Comparison of ENCODE assay signal across 9 cellular contexts in genomic region chr19:48967346-48968178, GRCh38. TPM values are rescaled to one million over a fixed set of nuclear protein-coding genes. Genes with fewer than 3 reads are reported as not detected.
DNase-seq lines count a peak whose midpoint lies in the region; ATAC-seq and TF ChIP-seq lines count a peak whose summit lies in the region.
"Had no signal": no experiment of that assay in that cellular context is flagged by ENCODE, and none has a peak within 500 bp of the region (broad histone marks: within the 10 kb centered on the region; RNA-seq: fewer than 3 reads in every experiment).

No MANE protein-coding gene starts in this region.

- POLR2A ChIA-PET in CD4-positive, alpha-beta T cell (lab: Charles Lee), result interaction anchor here (0.8 to 3.8 kb wide), 10 partner anchors 9 to 180 kb away, joined by 3 to 41 read pairs (median 4); partner anchors contain the start of genes DHDH, GYS1 and RUVBL2

- H3K9me3 Mint-ChIP-seq in CD4-positive, alpha-beta T cell, result no peaks in the 10 kb centered on the region

- H3K4me3 ChIP-seq in lower lobe of right lung (peak overlapping the region; percentile 96), uterus (no peak overlapping the region)

- H3K36me3 ChIP-seq in lower lobe of right lung (peaks cover 63% of the 10 kb centered on the region), uterus (no peaks in the 10 kb centered on the region)
- H3K36me3 ChIP-seq: pancreas had no signal

- no peaks in the 10 kb centered on the region for H3K9me3 ChIP-seq in CD4-positive, alpha-beta T cell (ENCODE audit: control insufficient read depth, low read length)
- H3K9me3 ChIP-seq in lower lobe of right lung, result no peaks in the 10 kb centered on the region
- no peaks in the 10 kb centered on the region for H3K9me3 ChIP-seq in uterus
- H3K9me3 ChIP-seq: pancreas had no signal

- no peaks in the 10 kb centered on the region for H3K27me3 Mint-ChIP-seq in CD4-positive, alpha-beta T cell

- no peak for TF ChIP-seq CTCF in CD4-positive, alpha-beta T cell (IDR thresholded peaks at IDR 0.05)
- no peak for TF ChIP-seq CTCF in lower lobe of right lung (IDR thresholded peaks at IDR 0.05)
- no peak for TF ChIP-seq CTCF in uterus (IDR thresholded peaks at IDR 0.05)

- TF ChIP-seq POLR2A in uterus (IDR thresholded peaks at IDR 0.05), result no peak

- CTCF ChIA-PET in CD4-positive, alpha-beta T cell (lab: Charles Lee), result interaction anchor here (1.4 kb wide), 1 partner anchor 26 kb away, joined by 5 read pairs; the partner anchor contains the start of genes GYS1 and RUVBL2

- H3K27ac ChIP-seq in CD4-positive, alpha-beta T cell (ENCODE audit: low read depth, low read length), result no peak overlapping the region
- peak overlapping the region; percentile 93 for H3K27ac ChIP-seq in lower lobe of right lung
- peak overlapping the region; percentile 4 to 99 for H3K27ac ChIP-seq in uterus

- peak overlapping the region; percentile 97 for H3K27ac Mint-ChIP-seq in CD4-positive, alpha-beta T cell

- no peak for DNase-seq in CD4-positive, alpha-beta T cell
- peak; percentile 25 to 50 for DNase-seq in Kasumi-1 (lab: John Stamatoyannopoulos, UW)
- DNase-seq in astrocyte of the hippocampus (ENCODE audit: low read depth, low spot score), result peak; percentile 9
- DNase-seq in lower lobe of right lung, result peak; percentile 77
- DNase-seq in uterus, result no peak
- DNase-seq in D341Med (ENCODE audit: low spot score), result no peak
- no peak for DNase-seq in activated CD4-positive, CD25-positive, alpha-beta regulatory T cell treated with anti-CD3 and anti-CD28 coated beads, Interleukin-2, amount 50 U/mL, for 72 hours

- peak overlapping the region; percentile 97 for H3K4me3 Mint-ChIP-seq in CD4-positive, alpha-beta T cell

- peaks cover 49% of the 10 kb centered on the region for H3K36me3 Mint-ChIP-seq in CD4-positive, alpha-beta T cell (ENCODE audit: low read depth)

- H3K4me1 ChIP-seq in lower lobe of right lung (peaks cover 47% of the 10 kb centered on the region), uterus (peaks cover 0 to 23% of the 10 kb centered on the region in 2 donors)

- intact Hi-C loops in CD4-positive, alpha-beta T cell (cut with DNase I, micrococcal nuclease), result loop anchor here in 1 of 2 experiments (5.0 kb wide), 2 partner anchors 110 to 320 kb away; partner anchors contain the start of gene CA11
- intact Hi-C loops in lower lobe of right lung (cut with DNase I) (no loop called here), uterus (cut with DNase I; ENCODE audit: low total_unique reads) (loop anchor here (10.0 kb wide), 1 partner anchor 73 kb away; the partner anchor contains the start of gene TULP2)

- ATAC-seq in CD4-positive, alpha-beta T cell (ENCODE audit: poor library complexity), result no peak
- ATAC-seq in lower lobe of right lung (peak in 1 of 2 donors; percentile 5), HG03135 (IDR thresholded peaks at IDR 0.05; ENCODE audit: unreplicated experiment) (no peak)
- ATAC-seq: pancreas had no signal

- H3K27me3 ChIP-seq in CD4-positive, alpha-beta T cell (ENCODE audit: control insufficient read depth, insufficient read depth, low read length), result no peaks in the 10 kb centered on the region
- H3K27me3 ChIP-seq in lower lobe of right lung (ENCODE audit: low read depth), result no peaks in the 10 kb centered on the region
- H3K27me3 ChIP-seq in uterus, result no peaks in the 10 kb centered on the region
- H3K27me3 ChIP-seq: pancreas had no signal

- H3K4me1 Mint-ChIP-seq in CD4-positive, alpha-beta T cell (ENCODE audit: low read depth), result peaks cover 45% of the 10 kb centered on the region

RNA-seq across cellular contexts. Expression of gene FTL, which starts 2.5 kb away (rescaled TPM):
- 100 to 1,000 TPM; 616 to 627 TPM for total RNA-seq in CD4-positive, alpha-beta T cell
- 9,799 TPM for total RNA-seq in lower lobe of right lung
- 1,000 to 10,000 TPM in 3 of 4 donors, 100 to 1,000 TPM in 1; 472 to 2,968 (median 1,570) TPM for total RNA-seq in uterus

RNA-seq across cellular contexts. Expression of gene BAX, which starts 12.9 kb away (rescaled TPM):
- total RNA-seq in CD4-positive, alpha-beta T cell, result 10 to 100 TPM; 52.9 to 60.4 TPM
- total RNA-seq in lower lobe of right lung, result 142 TPM
- 10 to 100 TPM; 16.5 to 84.5 (median 39.5) TPM for total RNA-seq in uterus

RNA-seq across cellular contexts. Expression of gene GYS1, which starts 25.5 kb away (rescaled TPM):
- total RNA-seq in CD4-positive, alpha-beta T cell, result 10 to 100 TPM; 13.2 to 14.1 TPM
- 24.8 TPM for total RNA-seq in lower lobe of right lung
- 10 to 100 TPM in 3 of 4 donors, 1 to 10 TPM in 1; 4.9 to 39.8 (median 16.6) TPM for total RNA-seq in uterus

RNA-seq across cellular contexts. Expression of gene RUVBL2, which starts 26.1 kb away (rescaled TPM):
- 10 to 100 TPM; 10.7 to 12.3 TPM for total RNA-seq in CD4-positive, alpha-beta T cell
- total RNA-seq in lower lobe of right lung (45.3 TPM), uterus (100 to 1,000 TPM in 1 of 4 donors, 10 to 100 TPM in 3; 51.9 to 109 (median 77.7) TPM)

RNA-seq across cellular contexts. Expression of gene DHDH, which starts 34.1 kb away (rescaled TPM):
- 1 to 10 TPM; 1.1 to 1.8 TPM for total RNA-seq in CD4-positive, alpha-beta T cell
- total RNA-seq in lower lobe of right lung (1.9 TPM), uterus (under 1 TPM in 2 of 4 donors, not detected in 2; 0.41 to 0.95 TPM)

Comparison
In these comparisons a context has a peak if more than half of its experiments do, and no peak if none do; other contexts are left out.
1. DNase-seq: peak in Kasumi-1 (2 of 2), astrocyte of the hippocampus (single experiment) and lower lobe of right lung (single experiment); none in CD4-positive, alpha-beta T cell (0 of 10), uterus (0 of 2), D341Med (single experiment) and activated CD4-positive, CD25-positive, alpha-beta regulatory T cell treated with anti-CD3 and anti-CD28 coated beads, Interleukin-2, amount 50 U/mL, for 72 hours (single experiment).